ENCODE assay signal across 16 cellular contexts in the genomic region with DNA sequence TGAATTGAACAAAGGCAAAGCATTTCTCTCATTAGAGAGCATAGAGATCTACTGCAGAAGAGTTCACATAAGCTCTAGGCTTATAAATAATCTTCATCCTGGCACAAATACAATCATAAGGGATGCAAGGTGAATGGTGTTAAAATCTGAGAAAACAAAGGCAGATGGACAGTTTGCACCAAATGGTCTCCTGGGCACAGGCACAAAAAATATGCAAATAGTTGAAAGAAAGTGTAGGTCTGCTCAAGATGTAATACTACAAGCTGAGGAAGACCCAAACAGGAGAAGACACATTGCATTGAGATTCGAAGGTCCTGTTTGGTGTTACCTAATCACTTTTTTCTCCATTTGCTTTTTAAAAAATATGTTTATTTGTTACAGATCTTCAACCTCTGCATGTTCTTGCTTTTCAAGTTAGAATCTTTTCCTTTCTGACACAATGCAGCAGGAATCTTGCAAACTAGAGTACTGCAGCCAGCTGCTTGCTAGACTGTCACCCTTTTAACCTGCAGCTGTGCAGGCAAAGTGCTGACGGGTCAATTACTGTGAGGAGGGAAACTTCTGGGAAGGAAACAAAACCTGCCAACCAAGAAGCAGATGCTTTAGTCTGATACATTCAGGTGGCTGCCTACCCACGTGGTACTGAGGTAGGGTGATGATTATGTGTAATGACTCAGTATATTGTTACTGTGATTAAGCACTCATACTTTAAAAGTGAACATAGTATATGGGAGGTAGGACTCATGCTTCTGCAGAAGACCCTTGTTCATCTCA.
A peak's percentile ranks its signal among the peaks of the same experiment; 100 is the strongest.
DNase-seq lines count a peak whose midpoint lies in the region; ATAC-seq and TF ChIP-seq lines count a peak whose summit lies in the region.
"Had no signal": no experiment of that assay in that cellular context is flagged by ENCODE, and none has a peak within 500 bp of the region (broad histone marks: within the 10 kb centered on the region; RNA-seq: fewer than 3 reads in every experiment).

No MANE protein-coding gene starts in this region.

- H3K4me3 ChIP-seq in fibroblast of pulmonary artery (replicated peaks; ENCODE audit: low read depth, low read length), result no peak overlapping the region
- no peak overlapping the region for H3K4me3 ChIP-seq in skeletal muscle cell (ENCODE audit: low read depth, low read length)
- H3K4me3 ChIP-seq: heart left ventricle, left ventricle myocardium inferior had no signal

- no peak for ATAC-seq in SK-N-SH treated with all-trans-retinoic acid at 6 μM for 48 hours
- ATAC-seq: activated CD8-positive, alpha-beta memory T cell treated with anti-CD3 and anti-CD28 coated beads, Interleukin-2, amount 10 ng/mL, durations not matched to agents 7 days and 5 days; heart left ventricle had no signal

- peak; percentile 18 for DNase-seq in NCI-H1694 treated with DMSO at 0.1 percent for 48 hours (lab: John Stamatoyannopoulos, UW)
- DNase-seq in NCI-H1694 (lab: John Stamatoyannopoulos, UW), result no peak
- peak; percentile 2 for DNase-seq in RKO (ENCODE audit: low spot score)
- peak; percentile 11 for DNase-seq in fibroblast of pulmonary artery (ENCODE audit: low read depth)
- DNase-seq in skeletal muscle cell (ENCODE audit: low read depth), result peak; percentile 47
- no peak for DNase-seq in midbrain (lab: John Stamatoyannopoulos, UW)
- no peak for DNase-seq in activated CD4-positive, alpha-beta T cell treated with anti-CD3 and anti-CD28 coated beads, Interleukin-2, amount 50 U/mL, for 48 hours
- DNase-seq: activated B cell treated with CpG ODN at 0.5 μM for 24 hours; activated CD8-positive, alpha-beta memory T cell treated with anti-CD3 and anti-CD28 coated beads, Interleukin-2, amount 10 ng/mL, durations not matched to agents 7 days and 5 days; heart left ventricle; Karpas-422; left ventricle myocardium inferior; NCI-H1930; nephron progenitor cell; SW 1271 had no signal

- no peak for TF ChIP-seq CTCF in fibroblast of pulmonary artery (IDR thresholded peaks at IDR 0.05; ENCODE audit: low read length, missing control alignments)

TF ChIP-seq in SK-N-SH treated with all-trans-retinoic acid at 6 μM for 48 hours, 23 proteins besides CTCF, POLR2A, EP300 and RAD21:
- TF ChIP-seq TOX (CRISPR knock-in tag; IDR thresholded peaks at IDR 0.05; ENCODE audit: borderline replicate concordance) (no peak), BACH2 (CRISPR knock-in tag; IDR thresholded peaks at IDR 0.05; ENCODE audit: borderline replicate concordance) (no peak), PPARA (CRISPR knock-in tag; IDR thresholded peaks at IDR 0.05; ENCODE audit: borderline replicate concordance) (no peak), ZNF565 (CRISPR knock-in tag; conservative IDR thresholded peaks at IDR 0.05; ENCODE audit: low read depth) (no peak), ZFP3 (CRISPR knock-in tag; IDR thresholded peaks at IDR 0.05) (no peak), CSDC2 (CRISPR knock-in tag; IDR thresholded peaks at IDR 0.05) (no peak), ZNF70 (CRISPR knock-in tag; IDR thresholded peaks at IDR 0.05) (no peak), ZNF8 (CRISPR knock-in tag; IDR thresholded peaks at IDR 0.05) (no peak), SNAI2 (CRISPR knock-in tag; IDR thresholded peaks at IDR 0.05) (no peak), ISL1 (CRISPR knock-in tag; IDR thresholded peaks at IDR 0.05) (no peak)
- TF ChIP-seq, protein P1, sequence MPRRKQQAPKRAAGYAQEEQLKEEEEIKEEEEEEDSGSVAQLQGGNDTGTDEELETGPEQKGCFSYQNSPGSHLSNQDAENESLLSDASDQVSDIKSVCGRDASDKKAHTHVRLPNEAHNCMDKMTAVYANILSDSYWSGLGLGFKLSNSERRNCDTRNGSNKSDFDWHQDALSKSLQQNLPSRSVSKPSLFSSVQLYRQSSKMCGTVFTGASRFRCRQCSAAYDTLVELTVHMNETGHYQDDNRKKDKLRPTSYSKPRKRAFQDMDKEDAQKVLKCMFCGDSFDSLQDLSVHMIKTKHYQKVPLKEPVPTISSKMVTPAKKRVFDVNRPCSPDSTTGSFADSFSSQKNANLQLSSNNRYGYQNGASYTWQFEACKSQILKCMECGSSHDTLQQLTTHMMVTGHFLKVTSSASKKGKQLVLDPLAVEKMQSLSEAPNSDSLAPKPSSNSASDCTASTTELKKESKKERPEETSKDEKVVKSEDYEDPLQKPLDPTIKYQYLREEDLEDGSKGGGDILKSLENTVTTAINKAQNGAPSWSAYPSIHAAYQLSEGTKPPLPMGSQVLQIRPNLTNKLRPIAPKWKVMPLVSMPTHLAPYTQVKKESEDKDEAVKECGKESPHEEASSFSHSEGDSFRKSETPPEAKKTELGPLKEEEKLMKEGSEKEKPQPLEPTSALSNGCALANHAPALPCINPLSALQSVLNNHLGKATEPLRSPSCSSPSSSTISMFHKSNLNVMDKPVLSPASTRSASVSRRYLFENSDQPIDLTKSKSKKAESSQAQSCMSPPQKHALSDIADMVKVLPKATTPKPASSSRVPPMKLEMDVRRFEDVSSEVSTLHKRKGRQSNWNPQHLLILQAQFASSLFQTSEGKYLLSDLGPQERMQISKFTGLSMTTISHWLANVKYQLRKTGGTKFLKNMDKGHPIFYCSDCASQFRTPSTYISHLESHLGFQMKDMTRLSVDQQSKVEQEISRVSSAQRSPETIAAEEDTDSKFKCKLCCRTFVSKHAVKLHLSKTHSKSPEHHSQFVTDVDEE (CRISPR knock-in tag; IDR thresholded peaks at IDR 0.05), result no peak
- TF ChIP-seq, protein P2, sequence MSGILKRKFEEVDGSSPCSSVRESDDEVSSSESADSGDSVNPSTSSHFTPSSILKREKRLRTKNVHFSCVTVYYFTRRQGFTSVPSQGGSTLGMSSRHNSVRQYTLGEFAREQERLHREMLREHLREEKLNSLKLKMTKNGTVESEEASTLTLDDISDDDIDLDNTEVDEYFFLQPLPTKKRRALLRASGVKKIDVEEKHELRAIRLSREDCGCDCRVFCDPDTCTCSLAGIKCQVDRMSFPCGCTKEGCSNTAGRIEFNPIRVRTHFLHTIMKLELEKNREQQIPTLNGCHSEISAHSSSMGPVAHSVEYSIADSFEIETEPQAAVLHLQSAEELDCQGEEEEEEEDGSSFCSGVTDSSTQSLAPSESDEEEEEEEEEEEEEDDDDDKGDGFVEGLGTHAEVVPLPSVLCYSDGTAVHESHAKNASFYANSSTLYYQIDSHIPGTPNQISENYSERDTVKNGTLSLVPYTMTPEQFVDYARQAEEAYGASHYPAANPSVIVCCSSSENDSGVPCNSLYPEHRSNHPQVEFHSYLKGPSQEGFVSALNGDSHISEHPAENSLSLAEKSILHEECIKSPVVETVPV (CRISPR knock-in tag; IDR thresholded peaks at IDR 0.05), result no peak
- TF ChIP-seq, protein P3, sequence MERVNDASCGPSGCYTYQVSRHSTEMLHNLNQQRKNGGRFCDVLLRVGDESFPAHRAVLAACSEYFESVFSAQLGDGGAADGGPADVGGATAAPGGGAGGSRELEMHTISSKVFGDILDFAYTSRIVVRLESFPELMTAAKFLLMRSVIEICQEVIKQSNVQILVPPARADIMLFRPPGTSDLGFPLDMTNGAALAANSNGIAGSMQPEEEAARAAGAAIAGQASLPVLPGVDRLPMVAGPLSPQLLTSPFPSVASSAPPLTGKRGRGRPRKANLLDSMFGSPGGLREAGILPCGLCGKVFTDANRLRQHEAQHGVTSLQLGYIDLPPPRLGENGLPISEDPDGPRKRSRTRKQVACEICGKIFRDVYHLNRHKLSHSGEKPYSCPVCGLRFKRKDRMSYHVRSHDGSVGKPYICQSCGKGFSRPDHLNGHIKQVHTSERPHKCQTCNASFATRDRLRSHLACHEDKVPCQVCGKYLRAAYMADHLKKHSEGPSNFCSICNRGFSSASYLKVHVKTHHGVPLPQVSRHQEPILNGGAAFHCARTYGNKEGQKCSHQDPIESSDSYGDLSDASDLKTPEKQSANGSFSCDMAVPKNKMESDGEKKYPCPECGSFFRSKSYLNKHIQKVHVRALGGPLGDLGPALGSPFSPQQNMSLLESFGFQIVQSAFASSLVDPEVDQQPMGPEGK (CRISPR knock-in tag; IDR thresholded peaks at IDR 0.05; ENCODE audit: borderline replicate concordance), result no peak

Comparison
In these comparisons a context has a peak if more than half of its experiments do, and no peak if none do; other contexts are left out.
1. DNase-seq: peak in NCI-H1694 treated with DMSO at 0.1 percent for 48 hours (single experiment), RKO (single experiment), fibroblast of pulmonary artery (single experiment) and skeletal muscle cell (single experiment); none in NCI-H1694 (single experiment), midbrain (single experiment) and activated CD4-positive, alpha-beta T cell treated with anti-CD3 and anti-CD28 coated beads, Interleukin-2, amount 50 U/mL, for 48 hours (0 of 2).